ENCODE assay signal across 22 cellular contexts in genomic region chr2:153890572-153890971, GRCh38. TPM values are rescaled to one million over a fixed set of nuclear protein-coding genes. Genes with fewer than 3 reads are reported as not detected.
"Had no signal": no experiment of that assay in that cellular context is flagged by ENCODE, and none has a peak within 500 bp of the region (broad histone marks: within the 10 kb centered on the region; RNA-seq: fewer than 3 reads in every experiment).

No MANE protein-coding gene starts in this region.

- H3K36me3 Mint-ChIP-seq: activated naive CD8-positive, alpha-beta T cell had no signal

- H3K27ac ChIP-seq: hepatocyte, prostate gland, skin epidermis, tibial nerve, uterus, WERI-Rb-1 had no signal

- H3K4me1 ChIP-seq: prostate gland, tibial nerve, uterus had no signal

- H3K79me2 ChIP-seq: hepatocyte had no signal

- H3K27ac Mint-ChIP-seq: activated naive CD8-positive, alpha-beta T cell; activated T-helper 1 cell treated with anti-CD3 and anti-CD28 coated beads, Interleukin-12 subunit alpha, Interleukin-12 subunit beta, Interleukin-2, Interleukin-4 antibody, amounts not matched to agents 30 ng/mL and 10 ng/mL and 1 ng/mL, durations not matched to agents 14 hours and 24 hours and 36 hours; stimulated activated naive CD8-positive, alpha-beta T cell treated with anti-CD3 and anti-CD28 coated beads, Interleukin-15, Interleukin-2, amounts not matched to agents 100 ng/mL and 50 ng/mL, for 24 hours had no signal

- H3K4me2 ChIP-seq: hepatocyte had no signal

- H3K36me3 ChIP-seq: prostate gland, tibial nerve, uterus, WERI-Rb-1 had no signal

- H3K9me3 ChIP-seq: prostate gland, tibial nerve, uterus had no signal

- H2AFZ ChIP-seq: hepatocyte had no signal

- H3K27me3 Mint-ChIP-seq: activated naive CD8-positive, alpha-beta T cell; stimulated activated naive CD8-positive, alpha-beta T cell treated with anti-CD3 and anti-CD28 coated beads, Interleukin-15, Interleukin-2, amounts not matched to agents 100 ng/mL and 50 ng/mL, for 24 hours had no signal

- DNase-seq: activated CD4-positive, alpha-beta T cell treated with anti-CD3 and anti-CD28 coated beads, Interleukin-2, amount 50 U/mL, for 48 hours; activated gamma-delta T cell treated with Interleukin-2 at 50 U/mL for 16 hours; activated T-cell treated with anti-CD3 and anti-CD28 coated beads for 4 hours; dermis blood vessel endothelial cell; effector memory CD4-positive, alpha-beta T cell; kidney; right cardiac atrium; stimulated activated CD4-positive, alpha-beta T cell treated with anti-CD3 and anti-CD28 coated beads, Interleukin-15, amount 100 ng/mL, for 24 hours; stimulated activated CD4-positive, alpha-beta T cell treated with anti-CD3 and anti-CD28 coated beads, Interleukin-2, amount 100 ng/mL, for 48 hours; T-helper 2 cell; uterus; WERI-Rb-1 had no signal

- H3K27me3 ChIP-seq: hepatocyte, tibial nerve, uterus had no signal

- ATAC-seq: left lobe of liver, right cardiac atrium had no signal

- H3K4me3 Mint-ChIP-seq: activated naive CD8-positive, alpha-beta T cell; activated T-helper 1 cell treated with anti-CD3 and anti-CD28 coated beads, Interleukin-12 subunit alpha, Interleukin-12 subunit beta, Interleukin-2, Interleukin-4 antibody, amounts not matched to agents 30 ng/mL and 10 ng/mL and 1 ng/mL, durations not matched to agents 14 hours and 24 hours and 36 hours; neural crest cell; stimulated activated naive CD8-positive, alpha-beta T cell treated with anti-CD3 and anti-CD28 coated beads, Interleukin-15, Interleukin-2, amounts not matched to agents 100 ng/mL and 50 ng/mL, for 24 hours had no signal

- H3K9me3 Mint-ChIP-seq: neural crest cell had no signal

- H3K4me3 ChIP-seq: hepatocyte, prostate gland, skin epidermis, tibial nerve, uterus had no signal

RNA-seq across cellular contexts. Expression of gene GALNT13, which starts 18.9 kb away (rescaled TPM):
- total RNA-seq: activated T-helper 1 cell treated with anti-CD3 and anti-CD28 coated beads, Interleukin-12 subunit alpha, Interleukin-12 subunit beta, Interleukin-2, Interleukin-4 antibody, amounts not matched to agents 30 ng/mL and 10 ng/mL and 1 ng/mL, durations not matched to agents 14 hours and 24 hours and 36 hours; chondrocyte; left lobe of liver had no signal
